In the genomic region with DNA sequence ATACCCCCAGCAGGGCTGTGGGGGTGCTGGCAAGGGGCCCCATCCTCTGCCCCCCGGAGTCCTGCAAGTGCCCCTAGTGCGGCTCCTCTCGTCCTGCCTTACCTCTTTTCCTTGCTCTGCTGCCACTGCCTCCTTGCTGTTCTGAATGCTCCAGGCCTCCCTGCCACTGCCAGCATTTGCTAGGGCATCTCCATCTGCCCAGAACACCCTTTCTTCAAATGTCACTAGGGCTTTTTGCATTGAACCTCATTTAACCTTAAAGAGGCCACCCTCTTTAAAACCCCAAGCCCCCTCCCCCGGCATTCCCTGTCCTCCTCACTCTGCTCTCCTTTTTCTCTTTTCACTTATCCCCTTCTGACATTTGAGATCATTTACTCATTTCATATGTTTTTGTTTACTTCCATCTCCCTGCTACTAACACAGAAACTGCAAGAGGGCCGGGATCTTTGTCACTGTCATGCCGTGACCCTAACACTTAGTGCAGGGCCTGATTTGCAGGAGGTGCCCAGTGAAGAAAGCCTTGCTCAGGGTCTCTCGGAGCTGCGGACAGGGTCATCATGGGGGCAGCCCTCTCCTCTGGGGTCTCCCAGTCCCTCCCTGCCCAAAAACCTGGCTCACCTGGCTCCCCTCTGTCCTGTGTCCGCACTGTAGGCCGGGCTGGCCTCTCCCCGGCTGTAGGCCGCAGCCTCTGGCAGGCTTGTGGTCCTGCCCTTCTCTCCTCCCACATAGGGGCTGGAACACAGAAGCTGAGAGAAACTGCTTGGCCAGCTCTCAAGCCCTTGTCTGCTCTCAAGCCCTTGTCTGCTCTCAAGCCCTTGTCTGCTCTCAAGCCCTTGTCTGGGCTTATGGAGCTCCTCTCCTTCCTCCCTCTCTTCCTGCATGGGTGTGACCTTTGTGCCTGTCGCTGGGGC, we compare ENCODE assay signal across 1 cellular context.
A peak's percentile ranks its signal among the peaks of the same experiment; 100 is the strongest.
TF ChIP-seq lines count a peak whose summit lies in the region.

A gene (minus strand): TSS at position 690 of the 911 bp plus-strand sequence. CDS start 2,084 bp downstream, outside the sequence.

TF ChIP-seq in HepG2, 621 proteins besides CTCF, POLR2A, EP300 and RAD21 (continued from another document and continues in another):
- TF ChIP-seq, protein P1, sequence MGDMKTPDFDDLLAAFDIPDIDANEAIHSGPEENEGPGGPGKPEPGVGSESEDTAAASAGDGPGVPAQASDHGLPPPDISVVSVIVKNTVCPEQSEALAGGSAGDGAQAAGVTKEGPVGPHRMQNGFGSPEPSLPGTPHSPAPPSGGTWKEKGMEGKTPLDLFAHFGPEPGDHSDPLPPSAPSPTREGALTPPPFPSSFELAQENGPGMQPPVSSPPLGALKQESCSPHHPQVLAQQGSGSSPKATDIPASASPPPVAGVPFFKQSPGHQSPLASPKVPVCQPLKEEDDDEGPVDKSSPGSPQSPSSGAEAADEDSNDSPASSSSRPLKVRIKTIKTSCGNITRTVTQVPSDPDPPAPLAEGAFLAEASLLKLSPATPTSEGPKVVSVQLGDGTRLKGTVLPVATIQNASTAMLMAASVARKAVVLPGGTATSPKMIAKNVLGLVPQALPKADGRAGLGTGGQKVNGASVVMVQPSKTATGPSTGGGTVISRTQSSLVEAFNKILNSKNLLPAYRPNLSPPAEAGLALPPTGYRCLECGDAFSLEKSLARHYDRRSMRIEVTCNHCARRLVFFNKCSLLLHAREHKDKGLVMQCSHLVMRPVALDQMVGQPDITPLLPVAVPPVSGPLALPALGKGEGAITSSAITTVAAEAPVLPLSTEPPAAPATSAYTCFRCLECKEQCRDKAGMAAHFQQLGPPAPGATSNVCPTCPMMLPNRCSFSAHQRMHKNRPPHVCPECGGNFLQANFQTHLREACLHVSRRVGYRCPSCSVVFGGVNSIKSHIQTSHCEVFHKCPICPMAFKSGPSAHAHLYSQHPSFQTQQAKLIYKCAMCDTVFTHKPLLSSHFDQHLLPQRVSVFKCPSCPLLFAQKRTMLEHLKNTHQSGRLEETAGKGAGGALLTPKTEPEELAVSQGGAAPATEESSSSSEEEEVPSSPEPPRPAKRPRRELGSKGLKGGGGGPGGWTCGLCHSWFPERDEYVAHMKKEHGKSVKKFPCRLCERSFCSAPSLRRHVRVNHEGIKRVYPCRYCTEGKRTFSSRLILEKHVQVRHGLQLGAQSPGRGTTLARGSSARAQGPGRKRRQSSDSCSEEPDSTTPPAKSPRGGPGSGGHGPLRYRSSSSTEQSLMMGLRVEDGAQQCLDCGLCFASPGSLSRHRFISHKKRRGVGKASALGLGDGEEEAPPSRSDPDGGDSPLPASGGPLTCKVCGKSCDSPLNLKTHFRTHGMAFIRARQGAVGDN (CRISPR knock-in tag; IDR thresholded peaks at IDR 0.05) = peak; percentile 94
- TF ChIP-seq KAT7 (CRISPR knock-in tag; IDR thresholded peaks at IDR 0.05; ENCODE audit: borderline replicate concordance) (no peak), ATF7 (IDR thresholded peaks at IDR 0.05) (no peak), ATF7 (CRISPR knock-in tag; IDR thresholded peaks at IDR 0.05) (no peak), SMAD3 (CRISPR knock-in tag; IDR thresholded peaks at IDR 0.05) (no peak), PITX1 (CRISPR knock-in tag; IDR thresholded peaks at IDR 0.05) (peak; percentile 82), ERF (CRISPR knock-in tag; IDR thresholded peaks at IDR 0.05) (no peak), ZNF678 (CRISPR knock-in tag; IDR thresholded peaks at IDR 0.05) (peak; percentile 60; the same call in 1 of the 2 replicates), ATF1 (CRISPR knock-in tag; IDR thresholded peaks at IDR 0.05) (no peak), JDP2 (CRISPR knock-in tag; IDR thresholded peaks at IDR 0.05; ENCODE audit: borderline replicate concordance) (no peak), PRMT3 (CRISPR knock-in tag; IDR thresholded peaks at IDR 0.05; ENCODE audit: borderline replicate concordance, low read depth) (no peak), ZNF225 (CRISPR knock-in tag; IDR thresholded peaks at IDR 0.05) (no peak), JUN (CRISPR knock-in tag; IDR thresholded peaks at IDR 0.05) (no peak), YY1 (IDR thresholded peaks at IDR 0.05; ENCODE audit: insufficient read depth, insufficient replicate concordance, low read depth, low read length) (peak; percentile 26), ISX (CRISPR knock-in tag; conservative IDR thresholded peaks at IDR 0.05) (no peak), MTF2 (CRISPR knock-in tag; IDR thresholded peaks at IDR 0.05; ENCODE audit: borderline replicate concordance) (no peak), NR2F6 (IDR thresholded peaks at IDR 0.05) (0 out of 2 replicates have a peak, but pooled peaks have one; percentile 11), NR2F6 (CRISPR knock-in tag; IDR thresholded peaks at IDR 0.05) (0 out of 2 replicates have a peak, but pooled peaks have one; percentile 11), FOXM1 (CRISPR knock-in tag; IDR thresholded peaks at IDR 0.05) (no peak), DR1 (CRISPR knock-in tag; IDR thresholded peaks at IDR 0.05) (0 out of 2 replicates have a peak, but pooled peaks have one; percentile 37), ZNF274 (CRISPR knock-in tag; IDR thresholded peaks at IDR 0.05) (peak; percentile 74; the same call in 1 of the 2 replicates), PAWR (CRISPR knock-in tag; IDR thresholded peaks at IDR 0.05; ENCODE audit: borderline replicate concordance) (no peak), ZBTB7A (CRISPR knock-in tag; IDR thresholded peaks at IDR 0.05) (0 out of 2 replicates have a peak, but pooled peaks have one; percentile 53), CENPX (CRISPR knock-in tag; IDR thresholded peaks at IDR 0.05) (no peak), SOX6 (IDR thresholded peaks at IDR 0.05) (no peak), SOX6 (CRISPR knock-in tag; IDR thresholded peaks at IDR 0.05) (no peak), SNAI1 (CRISPR knock-in tag; IDR thresholded peaks at IDR 0.05; ENCODE audit: borderline replicate concordance) (0 out of 2 replicates have a peak, but pooled peaks have one; percentile 14), HNF4G (IDR thresholded peaks at IDR 0.05; ENCODE audit: borderline replicate concordance, low read depth, low read length) (peak; percentile 58; the same call in 1 of the 2 replicates), HNF4G (CRISPR knock-in tag; IDR thresholded peaks at IDR 0.05; ENCODE audit: borderline replicate concordance, low read depth) (peak; percentile 62; the same call in 1 of the 2 replicates), ZFP41 (CRISPR knock-in tag; IDR thresholded peaks at IDR 0.05; ENCODE audit: borderline replicate concordance) (no peak), ZSCAN25 (CRISPR knock-in tag; IDR thresholded peaks at IDR 0.05) (no peak; the same call in 1 of the 2 replicates), TOPORS (CRISPR knock-in tag; IDR thresholded peaks at IDR 0.05) (no peak), ZBTB20 (CRISPR knock-in tag; IDR thresholded peaks at IDR 0.05; ENCODE audit: borderline replicate concordance, low read depth) (peak; percentile 49; the same call in 1 of the 2 replicates), JUNB (CRISPR knock-in tag; IDR thresholded peaks at IDR 0.05; ENCODE audit: borderline replicate concordance) (no peak), BCL6 (CRISPR knock-in tag; IDR thresholded peaks at IDR 0.05) (no peak), ZNF780A (CRISPR knock-in tag; IDR thresholded peaks at IDR 0.05) (no peak), ZNF674 (CRISPR knock-in tag; IDR thresholded peaks at IDR 0.05; ENCODE audit: low read depth) (no peak), ZFP1 (CRISPR knock-in tag; IDR thresholded peaks at IDR 0.05) (no peak), KAT8 (CRISPR knock-in tag; IDR thresholded peaks at IDR 0.05) (peak; percentile 44; the same call in 1 of the 2 replicates)
- TF ChIP-seq, protein P2, sequence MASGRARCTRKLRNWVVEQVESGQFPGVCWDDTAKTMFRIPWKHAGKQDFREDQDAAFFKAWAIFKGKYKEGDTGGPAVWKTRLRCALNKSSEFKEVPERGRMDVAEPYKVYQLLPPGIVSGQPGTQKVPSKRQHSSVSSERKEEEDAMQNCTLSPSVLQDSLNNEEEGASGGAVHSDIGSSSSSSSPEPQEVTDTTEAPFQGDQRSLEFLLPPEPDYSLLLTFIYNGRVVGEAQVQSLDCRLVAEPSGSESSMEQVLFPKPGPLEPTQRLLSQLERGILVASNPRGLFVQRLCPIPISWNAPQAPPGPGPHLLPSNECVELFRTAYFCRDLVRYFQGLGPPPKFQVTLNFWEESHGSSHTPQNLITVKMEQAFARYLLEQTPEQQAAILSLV (CRISPR knock-in tag; IDR thresholded peaks at IDR 0.05; ENCODE audit: borderline replicate concordance) = 0 out of 2 replicates have a peak, but pooled peaks have one; percentile 27
- TF ChIP-seq, protein P3, sequence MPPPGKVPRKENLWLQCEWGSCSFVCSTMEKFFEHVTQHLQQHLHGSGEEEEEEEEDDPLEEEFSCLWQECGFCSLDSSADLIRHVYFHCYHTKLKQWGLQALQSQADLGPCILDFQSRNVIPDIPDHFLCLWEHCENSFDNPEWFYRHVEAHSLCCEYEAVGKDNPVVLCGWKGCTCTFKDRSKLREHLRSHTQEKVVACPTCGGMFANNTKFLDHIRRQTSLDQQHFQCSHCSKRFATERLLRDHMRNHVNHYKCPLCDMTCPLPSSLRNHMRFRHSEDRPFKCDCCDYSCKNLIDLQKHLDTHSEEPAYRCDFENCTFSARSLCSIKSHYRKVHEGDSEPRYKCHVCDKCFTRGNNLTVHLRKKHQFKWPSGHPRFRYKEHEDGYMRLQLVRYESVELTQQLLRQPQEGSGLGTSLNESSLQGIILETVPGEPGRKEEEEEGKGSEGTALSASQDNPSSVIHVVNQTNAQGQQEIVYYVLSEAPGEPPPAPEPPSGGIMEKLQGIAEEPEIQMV (CRISPR knock-in tag; IDR thresholded peaks at IDR 0.05; ENCODE audit: low read depth) = no peak
- TF ChIP-seq, protein P4, sequence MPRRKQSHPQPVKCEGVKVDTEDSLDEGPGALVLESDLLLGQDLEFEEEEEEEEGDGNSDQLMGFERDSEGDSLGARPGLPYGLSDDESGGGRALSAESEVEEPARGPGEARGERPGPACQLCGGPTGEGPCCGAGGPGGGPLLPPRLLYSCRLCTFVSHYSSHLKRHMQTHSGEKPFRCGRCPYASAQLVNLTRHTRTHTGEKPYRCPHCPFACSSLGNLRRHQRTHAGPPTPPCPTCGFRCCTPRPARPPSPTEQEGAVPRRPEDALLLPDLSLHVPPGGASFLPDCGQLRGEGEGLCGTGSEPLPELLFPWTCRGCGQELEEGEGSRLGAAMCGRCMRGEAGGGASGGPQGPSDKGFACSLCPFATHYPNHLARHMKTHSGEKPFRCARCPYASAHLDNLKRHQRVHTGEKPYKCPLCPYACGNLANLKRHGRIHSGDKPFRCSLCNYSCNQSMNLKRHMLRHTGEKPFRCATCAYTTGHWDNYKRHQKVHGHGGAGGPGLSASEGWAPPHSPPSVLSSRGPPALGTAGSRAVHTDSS (CRISPR knock-in tag; conservative IDR thresholded peaks at IDR 0.05) = no peak
- TF ChIP-seq, protein P5, sequence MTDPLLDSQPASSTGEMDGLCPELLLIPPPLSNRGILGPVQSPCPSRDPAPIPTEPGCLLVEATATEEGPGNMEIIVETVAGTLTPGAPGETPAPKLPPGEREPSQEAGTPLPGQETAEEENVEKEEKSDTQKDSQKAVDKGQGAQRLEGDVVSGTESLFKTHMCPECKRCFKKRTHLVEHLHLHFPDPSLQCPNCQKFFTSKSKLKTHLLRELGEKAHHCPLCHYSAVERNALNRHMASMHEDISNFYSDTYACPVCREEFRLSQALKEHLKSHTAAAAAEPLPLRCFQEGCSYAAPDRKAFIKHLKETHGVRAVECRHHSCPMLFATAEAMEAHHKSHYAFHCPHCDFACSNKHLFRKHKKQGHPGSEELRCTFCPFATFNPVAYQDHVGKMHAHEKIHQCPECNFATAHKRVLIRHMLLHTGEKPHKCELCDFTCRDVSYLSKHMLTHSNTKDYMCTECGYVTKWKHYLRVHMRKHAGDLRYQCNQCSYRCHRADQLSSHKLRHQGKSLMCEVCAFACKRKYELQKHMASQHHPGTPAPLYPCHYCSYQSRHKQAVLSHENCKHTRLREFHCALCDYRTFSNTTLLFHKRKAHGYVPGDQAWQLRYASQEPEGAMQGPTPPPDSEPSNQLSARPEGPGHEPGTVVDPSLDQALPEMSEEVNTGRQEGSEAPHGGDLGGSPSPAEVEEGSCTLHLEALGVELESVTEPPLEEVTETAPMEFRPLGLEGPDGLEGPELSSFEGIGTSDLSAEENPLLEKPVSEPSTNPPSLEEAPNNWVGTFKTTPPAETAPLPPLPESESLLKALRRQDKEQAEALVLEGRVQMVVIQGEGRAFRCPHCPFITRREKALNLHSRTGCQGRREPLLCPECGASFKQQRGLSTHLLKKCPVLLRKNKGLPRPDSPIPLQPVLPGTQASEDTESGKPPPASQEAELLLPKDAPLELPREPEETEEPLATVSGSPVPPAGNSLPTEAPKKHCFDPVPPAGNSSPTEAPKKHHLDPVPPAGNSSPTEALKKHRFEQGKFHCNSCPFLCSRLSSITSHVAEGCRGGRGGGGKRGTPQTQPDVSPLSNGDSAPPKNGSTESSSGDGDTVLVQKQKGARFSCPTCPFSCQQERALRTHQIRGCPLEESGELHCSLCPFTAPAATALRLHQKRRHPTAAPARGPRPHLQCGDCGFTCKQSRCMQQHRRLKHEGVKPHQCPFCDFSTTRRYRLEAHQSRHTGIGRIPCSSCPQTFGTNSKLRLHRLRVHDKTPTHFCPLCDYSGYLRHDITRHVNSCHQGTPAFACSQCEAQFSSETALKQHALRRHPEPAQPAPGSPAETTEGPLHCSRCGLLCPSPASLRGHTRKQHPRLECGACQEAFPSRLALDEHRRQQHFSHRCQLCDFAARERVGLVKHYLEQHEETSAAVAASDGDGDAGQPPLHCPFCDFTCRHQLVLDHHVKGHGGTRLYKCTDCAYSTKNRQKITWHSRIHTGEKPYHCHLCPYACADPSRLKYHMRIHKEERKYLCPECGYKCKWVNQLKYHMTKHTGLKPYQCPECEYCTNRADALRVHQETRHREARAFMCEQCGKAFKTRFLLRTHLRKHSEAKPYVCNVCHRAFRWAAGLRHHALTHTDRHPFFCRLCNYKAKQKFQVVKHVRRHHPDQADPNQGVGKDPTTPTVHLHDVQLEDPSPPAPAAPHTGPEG (CRISPR knock-in tag; IDR thresholded peaks at IDR 0.05) = 0 out of 2 replicates have a peak, but pooled peaks have one; percentile 16
- TF ChIP-seq, protein P6, sequence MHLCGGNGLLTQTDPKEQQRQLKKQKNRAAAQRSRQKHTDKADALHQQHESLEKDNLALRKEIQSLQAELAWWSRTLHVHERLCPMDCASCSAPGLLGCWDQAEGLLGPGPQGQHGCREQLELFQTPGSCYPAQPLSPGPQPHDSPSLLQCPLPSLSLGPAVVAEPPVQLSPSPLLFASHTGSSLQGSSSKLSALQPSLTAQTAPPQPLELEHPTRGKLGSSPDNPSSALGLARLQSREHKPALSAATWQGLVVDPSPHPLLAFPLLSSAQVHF (CRISPR knock-in tag; IDR thresholded peaks at IDR 0.05) = no peak
- TF ChIP-seq, protein P7, sequence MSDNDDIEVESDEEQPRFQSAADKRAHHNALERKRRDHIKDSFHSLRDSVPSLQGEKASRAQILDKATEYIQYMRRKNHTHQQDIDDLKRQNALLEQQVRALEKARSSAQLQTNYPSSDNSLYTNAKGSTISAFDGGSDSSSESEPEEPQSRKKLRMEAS (IDR thresholded peaks at IDR 0.05) = 0 out of 2 replicates have a peak, but pooled peaks have one; percentile 14
